14 cellular contexts compared by ENCODE assay signal in the genomic region with DNA sequence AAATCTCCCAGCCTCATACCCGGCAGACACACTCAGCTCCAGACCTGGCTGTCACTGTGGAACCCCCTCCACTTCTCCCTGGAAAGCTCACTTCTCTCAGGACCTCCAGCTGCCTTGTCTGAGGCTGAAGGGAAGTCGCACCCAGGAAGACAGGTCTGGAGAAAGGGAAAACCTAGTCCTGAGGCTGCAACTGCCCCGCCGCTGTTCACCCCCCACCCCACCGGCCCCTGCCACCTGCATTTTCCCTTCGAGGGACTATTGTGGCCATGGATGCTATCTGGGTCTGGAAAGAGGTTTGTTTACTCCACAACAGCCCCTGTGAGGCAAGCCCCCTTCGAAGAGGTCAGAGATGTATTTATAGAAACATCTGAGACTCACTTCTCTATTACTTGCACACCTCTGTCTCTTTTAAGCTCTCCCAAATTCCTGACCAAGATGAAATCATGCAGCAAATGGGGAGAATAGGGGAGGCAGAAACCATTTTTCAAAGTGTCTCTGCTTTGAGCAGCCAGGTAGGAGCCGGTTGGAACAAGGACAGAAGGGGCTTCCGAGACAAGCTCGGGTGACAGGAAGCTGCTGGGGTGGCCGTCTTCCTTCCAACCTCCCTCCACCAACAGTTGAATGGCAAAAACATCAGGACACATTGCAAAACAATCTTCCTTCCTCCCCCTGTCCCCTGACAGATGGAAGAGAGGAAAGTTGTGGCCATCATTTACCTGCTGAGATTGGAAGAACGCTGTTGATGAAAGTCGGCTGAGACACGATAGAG. TPM values are rescaled to one million over a fixed set of nuclear protein-coding genes. Genes with fewer than 3 reads are reported as not detected.
A peak's percentile ranks its signal among the peaks of the same experiment; 100 is the strongest.
DNase-seq lines count a peak whose midpoint lies in the region; ATAC-seq and TF ChIP-seq lines count a peak whose summit lies in the region.
"Had no signal": no experiment of that assay in that cellular context is flagged by ENCODE, and none has a peak within 500 bp of the region (broad histone marks: within the 10 kb centered on the region; RNA-seq: fewer than 3 reads in every experiment).

No MANE protein-coding gene starts in this region.

- H3K27me3 Mint-ChIP-seq in activated naive CD4-positive, alpha-beta T cell treated with anti-CD3 and anti-CD28 coated beads, Interleukin-2, amount 10 ng/mL, durations not matched to agents 7 days and 5 days: peaks cover 20% of the 10 kb centered on the region
- H3K27me3 Mint-ChIP-seq: memory B cell had no signal

- no peak overlapping the region for H3K27ac Mint-ChIP-seq in activated naive CD4-positive, alpha-beta T cell treated with anti-CD3 and anti-CD28 coated beads, Interleukin-2, amount 10 ng/mL, durations not matched to agents 7 days and 5 days
- H3K27ac Mint-ChIP-seq: HFFc6, memory B cell had no signal

- H3K27ac ChIP-seq in left ventricle myocardium inferior (replicated peaks) (peak overlapping the region; percentile 76), skeletal muscle tissue (ENCODE audit: low read depth, low read length) (peak overlapping the region; percentile 99), Karpas-422 (ENCODE audit: low read length) (no peak overlapping the region)
- H3K27ac ChIP-seq: brain microvascular endothelial cell had no signal

- H3K4me3 ChIP-seq in left ventricle myocardium inferior (peak overlapping the region; percentile 48), skeletal muscle tissue (ENCODE audit: low read length in 3 of 3) (peak overlapping the region; percentile 52 to 87 (median 82)), Karpas-422 (ENCODE audit: low read length) (no peak overlapping the region)

- H3K9me3 Mint-ChIP-seq in activated naive CD4-positive, alpha-beta T cell treated with anti-CD3 and anti-CD28 coated beads, Interleukin-2, amount 10 ng/mL, durations not matched to agents 7 days and 5 days: no peaks in the 10 kb centered on the region
- H3K9me3 Mint-ChIP-seq: HFFc6 had no signal

- peaks cover 16% of the 10 kb centered on the region for H3K4me1 Mint-ChIP-seq in activated naive CD4-positive, alpha-beta T cell treated with anti-CD3 and anti-CD28 coated beads, Interleukin-2, amount 10 ng/mL, durations not matched to agents 7 days and 5 days

- peaks cover 2% of the 10 kb centered on the region for H3K36me3 Mint-ChIP-seq in activated naive CD4-positive, alpha-beta T cell treated with anti-CD3 and anti-CD28 coated beads, Interleukin-2, amount 10 ng/mL, durations not matched to agents 7 days and 5 days
- H3K36me3 Mint-ChIP-seq: memory B cell had no signal

- no peak for DNase-seq in activated naive CD4-positive, alpha-beta T cell treated with anti-CD3 and anti-CD28 coated beads, Interleukin-2, amount 10 ng/mL, durations not matched to agents 7 days and 5 days
- no peak for DNase-seq in activated naive CD4-positive, alpha-beta T cell (lab: John Stamatoyannopoulos, UW)
- DNase-seq in NOMO-1 treated with DMSO at 0.1 percent for 48 hours (lab: John Stamatoyannopoulos, UW; ENCODE audit: unreplicated experiment) (peak; percentile 45), left ventricle myocardium inferior (no peak), Karpas-422 (no peak), UCSD-AML1 (lab: John Stamatoyannopoulos, UW; ENCODE audit: unreplicated experiment) (no peak)
- DNase-seq: brain microvascular endothelial cell, HFFc6, NCI-H446 treated with DMSO at 0.1 percent for 48 hours, T-helper 9 cell had no signal

- H3K4me3 Mint-ChIP-seq in activated naive CD4-positive, alpha-beta T cell treated with anti-CD3 and anti-CD28 coated beads, Interleukin-2, amount 10 ng/mL, durations not matched to agents 7 days and 5 days: peak overlapping the region; percentile 47
- H3K4me3 Mint-ChIP-seq: HFFc6, memory B cell had no signal

- H3K27me3 ChIP-seq in left ventricle myocardium inferior (ENCODE audit: low read depth) (no peaks in the 10 kb centered on the region), skeletal muscle tissue (ENCODE audit: control insufficient read depth in 3 of 3, insufficient read depth in 3 of 3, low read length in 3 of 3) (no peaks in the 10 kb centered on the region), Karpas-422 (ENCODE audit: low read length) (no peaks in the 10 kb centered on the region)
- H3K27me3 ChIP-seq: brain microvascular endothelial cell had no signal

- H3K9me3 ChIP-seq in left ventricle myocardium inferior (replicated peaks) (no peaks in the 10 kb centered on the region), skeletal muscle tissue (ENCODE audit: control insufficient read depth in 3 of 3, low read length in 3 of 3) (no peaks in the 10 kb centered on the region), Karpas-422 (ENCODE audit: low read length) (no peaks in the 10 kb centered on the region)

- H3K9ac ChIP-seq in skeletal muscle tissue (ENCODE audit: low read depth in 1 of 3, low read length in 3 of 3) (peak overlapping the region; percentile 73 to 97 (median 95)), Karpas-422 (ENCODE audit: low read length) (no peak overlapping the region)

- TF ChIP-seq CTCF in left ventricle myocardium inferior (IDR thresholded peaks at IDR 0.05; ENCODE audit: borderline replicate concordance): no peak

- no peak overlapping the region for H3K4me2 ChIP-seq in Karpas-422 (ENCODE audit: low read depth, low read length, poor library complexity, severe bottlenecking)

- intact Hi-C loops in left ventricle myocardium inferior (cut with micrococcal nuclease): no loop called here

- H2AFZ ChIP-seq in Karpas-422 (ENCODE audit: low read length): no peak overlapping the region

- no peak for ATAC-seq in GM19395 (IDR thresholded peaks at IDR 0.05; ENCODE audit: unreplicated experiment)
- ATAC-seq: Panc1 had no signal

- H3K79me2 ChIP-seq in Karpas-422 (ENCODE audit: low read length): no peaks in the 10 kb centered on the region

- H3K9me2 ChIP-seq in Karpas-422 (replicated peaks; ENCODE audit: insufficient read depth, low read length): no peaks in the 10 kb centered on the region

- H3K36me3 ChIP-seq in left ventricle myocardium inferior (no peaks in the 10 kb centered on the region), skeletal muscle tissue (ENCODE audit: control insufficient read depth in 3 of 3, insufficient read depth in 3 of 3, low read length in 3 of 3) (no peaks in the 10 kb centered on the region), Karpas-422 (ENCODE audit: insufficient read depth, low read length) (no peaks in the 10 kb centered on the region)
- H3K36me3 ChIP-seq: brain microvascular endothelial cell had no signal

- H3K4me1 ChIP-seq in left ventricle myocardium inferior (peaks cover 55% of the 10 kb centered on the region), skeletal muscle tissue (ENCODE audit: control insufficient read depth in 3 of 3, insufficient read depth in 3 of 3, low read length in 3 of 3) (peaks cover 17 to 58% (median 51%) of the 10 kb centered on the region in 3 donors), Karpas-422 (ENCODE audit: low read length) (peaks cover 7% of the 10 kb centered on the region; the same call in 1 of the 2 replicates)

- CTCF ChIA-PET in activated naive CD4-positive, alpha-beta T cell treated with anti-CD3 and anti-CD28 coated beads, Interleukin-2, amount 10 ng/mL, durations not matched to agents 7 days and 5 days (lab: Charles Lee): interaction anchor here (0.6 to 1.4 kb wide), 3 partner anchors 8 to 253 kb away, joined by 3 to 5 read pairs (median 3); no protein-coding TSS in a partner anchor

- H4K20me1 ChIP-seq in Karpas-422 (ENCODE audit: insufficient read depth, low read depth, low read length): no peaks in the 10 kb centered on the region

RNA-seq across cellular contexts. Expression of a gene that starts 0.5 kb away (rescaled TPM):
- total RNA-seq in left ventricle myocardium inferior (14.9 TPM), skeletal muscle tissue (14.1 TPM)
- total RNA-seq in Karpas-422 (2014; rRNA removed; shearing (Covaris generic); ENCODE audit: low replicate concordance): 2.6 and 8.9 TPM in 2 replicates
